Comparison of ENCODE assay signal across 23 cellular contexts in the genomic region with DNA sequence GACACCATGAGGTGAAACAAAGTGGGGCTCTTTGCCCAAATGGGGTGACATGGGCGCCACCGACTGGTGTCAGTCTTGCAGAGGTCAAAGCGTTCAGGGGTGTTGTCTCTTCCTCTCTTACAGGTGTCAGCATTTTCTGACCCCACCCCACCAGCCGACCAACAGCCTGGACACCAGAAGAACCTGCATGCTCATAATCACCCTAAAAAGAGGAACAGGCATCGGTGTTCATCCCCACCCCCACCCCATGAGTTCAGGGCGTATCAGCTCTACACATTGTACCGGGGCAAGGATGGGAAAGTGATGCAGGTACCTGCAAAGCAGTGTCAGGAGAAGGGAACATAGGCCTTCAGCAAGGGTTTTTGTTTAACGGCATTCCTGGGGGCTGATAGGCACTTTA. TPM values are rescaled to one million over a fixed set of nuclear protein-coding genes. Genes with fewer than 3 reads are reported as not detected.
DNase-seq lines count a peak whose midpoint lies in the region; ATAC-seq, FAIRE-seq and TF ChIP-seq lines count a peak whose summit lies in the region.
"Had no signal": no experiment of that assay in that cellular context is flagged by ENCODE, and none has a peak within 500 bp of the region (broad histone marks: within the 10 kb centered on the region; RNA-seq: fewer than 3 reads in every experiment).

No MANE protein-coding gene starts in this region.

- intact Hi-C loops in MCF 10A (cut with micrococcal nuclease), result no loop called here
- intact Hi-C loops in breast epithelium (cut with DNase I; ENCODE audit: low total_unique reads), result no loop called here
- intact Hi-C loops in OCI-LY7 (cut with micrococcal nuclease; ENCODE audit: unreplicated experiment), result no loop called here

- ATAC-seq in stimulated activated naive B cell treated with anti-CD40 and anti-IgM and Interleukin-4, amounts not matched to agents 10 μg/mL and 1 μg/mL and 100 μg/mL, for 72 hours (replicated peaks), result no peak
- ATAC-seq: GM23338, HCT116 had no signal

- H3K27me3 Mint-ChIP-seq in MCF 10A (ENCODE audit: insufficient read depth, unreplicated experiment), result no peaks in the 10 kb centered on the region
- H3K27me3 Mint-ChIP-seq in stimulated activated naive B cell treated with anti-CD40 and anti-IgM and Interleukin-4, amounts not matched to agents 10 μg/mL and 1 μg/mL and 100 μg/mL, for 72 hours, result no peaks in the 10 kb centered on the region
- H3K27me3 Mint-ChIP-seq: B cell; CD4-positive, CD25-positive, alpha-beta regulatory T cell; CD8-positive, alpha-beta memory T cell had no signal

- H3K27me3 ChIP-seq in breast epithelium, result no peaks in the 10 kb centered on the region
- H3K27me3 ChIP-seq in bronchial epithelial cell (ENCODE audit: control insufficient read depth, insufficient read depth, low read length), result no peaks in the 10 kb centered on the region
- H3K27me3 ChIP-seq: BLaER1 treated with 17β-estradiol and CSF1 and Interleukin-3, amounts not matched to agents 10 nM and 100 nM had no signal

- no peak overlapping the region for H3K27ac ChIP-seq in breast epithelium
- no peak overlapping the region for H3K27ac ChIP-seq in OCI-LY7 (ENCODE audit: low read depth, low read length, poor library complexity, severe bottlenecking)
- H3K27ac ChIP-seq: BLaER1 treated with 17β-estradiol and CSF1 and Interleukin-3, amounts not matched to agents 10 nM and 100 nM; HL-60 had no signal

- H3K4me1 Mint-ChIP-seq in MCF 10A (ENCODE audit: insufficient read depth, unreplicated experiment), result no peaks in the 10 kb centered on the region
- peaks cover 3 to 5% of the 10 kb centered on the region in 2 donors for H3K4me1 Mint-ChIP-seq in stimulated activated naive B cell treated with anti-CD40 and anti-IgM and Interleukin-4, amounts not matched to agents 10 μg/mL and 1 μg/mL and 100 μg/mL, for 72 hours
- H3K4me1 Mint-ChIP-seq: B cell; CD4-positive, CD25-positive, alpha-beta regulatory T cell; CD8-positive, alpha-beta memory T cell had no signal

- TF ChIP-seq POLR2A in breast epithelium (IDR thresholded peaks at IDR 0.05), result no peak

- no peaks in the 10 kb centered on the region for H3K36me3 ChIP-seq in breast epithelium
- H3K36me3 ChIP-seq in OCI-LY7 (ENCODE audit: insufficient read depth, low read length), result no peaks in the 10 kb centered on the region
- no peaks in the 10 kb centered on the region for H3K36me3 ChIP-seq in bronchial epithelial cell (ENCODE audit: control insufficient read depth, insufficient read depth, low read length)

- H3K9me3 ChIP-seq in breast epithelium (no peaks in the 10 kb centered on the region), OCI-LY7 (ENCODE audit: low read length) (no peaks in the 10 kb centered on the region)
- H3K9me3 ChIP-seq: BLaER1 treated with 17β-estradiol and CSF1 and Interleukin-3, amounts not matched to agents 10 nM and 100 nM had no signal

- H2AFZ ChIP-seq in OCI-LY7 (ENCODE audit: low read length), result no peak overlapping the region
- H2AFZ ChIP-seq: GM23338 had no signal

- no peaks in the 10 kb centered on the region for H3K79me2 ChIP-seq in OCI-LY7 (ENCODE audit: insufficient read depth, low read depth, low read length)

- peak; percentile 52 for FAIRE-seq in bronchial epithelial cell (lab: Jason Lieb, UNC)
- FAIRE-seq: GM12892, GM18507 had no signal

- no peak overlapping the region for H3K4me3 Mint-ChIP-seq in MCF 10A (ENCODE audit: unreplicated experiment)
- no peak overlapping the region for H3K4me3 Mint-ChIP-seq in stimulated activated naive B cell treated with anti-CD40 and anti-IgM and Interleukin-4, amounts not matched to agents 10 μg/mL and 1 μg/mL and 100 μg/mL, for 72 hours
- H3K4me3 Mint-ChIP-seq: B cell; CD4-positive, CD25-positive, alpha-beta regulatory T cell; CD8-positive, alpha-beta memory T cell; GM23338; HFFc6 had no signal

- BruUV-seq in MCF 10A (replicated peaks; lab: Mats Ljungman, UMichigan) (no TSS peak), OCI-LY7 (replicated peaks; lab: Mats Ljungman, UMichigan) (no TSS peak)

- H3K9me3 Mint-ChIP-seq in MCF 10A (ENCODE audit: unreplicated experiment), result no peaks in the 10 kb centered on the region
- no peaks in the 10 kb centered on the region for H3K9me3 Mint-ChIP-seq in stimulated activated naive B cell treated with anti-CD40 and anti-IgM and Interleukin-4, amounts not matched to agents 10 μg/mL and 1 μg/mL and 100 μg/mL, for 72 hours
- H3K9me3 Mint-ChIP-seq: CD4-positive, CD25-positive, alpha-beta regulatory T cell; CD8-positive, alpha-beta memory T cell; GM23338; HFFc6 had no signal

- peak overlapping the region; percentile 18 for H3K27ac Mint-ChIP-seq in MCF 10A (ENCODE audit: low read depth, unreplicated experiment)
- peak overlapping the region; percentile 54 for H3K27ac Mint-ChIP-seq in stimulated activated naive B cell treated with anti-CD40 and anti-IgM and Interleukin-4, amounts not matched to agents 10 μg/mL and 1 μg/mL and 100 μg/mL, for 72 hours
- H3K27ac Mint-ChIP-seq: B cell; CD8-positive, alpha-beta memory T cell; GM23338; HFFc6 had no signal

- no peaks in the 10 kb centered on the region for H3K9me2 ChIP-seq in OCI-LY7 (ENCODE audit: insufficient read depth, low read length)

- H3K4me1 ChIP-seq in breast epithelium, result no peaks in the 10 kb centered on the region
- H3K4me1 ChIP-seq in OCI-LY7 (ENCODE audit: insufficient read depth, low read length, poor library complexity, severe bottlenecking), result no peaks in the 10 kb centered on the region
- H3K4me1 ChIP-seq: BLaER1 treated with 17β-estradiol and CSF1 and Interleukin-3, amounts not matched to agents 10 nM and 100 nM had no signal

- H4K20me1 ChIP-seq in OCI-LY7 (ENCODE audit: insufficient read depth, low read length), result no peaks in the 10 kb centered on the region
- H4K20me1 ChIP-seq: BLaER1 treated with 17β-estradiol and CSF1 and Interleukin-3, amounts not matched to agents 10 nM and 100 nM had no signal

- POLR2A ChIA-PET in MCF 10A (lab: Yijun Ruan, JAX) (no interaction called here), OCI-LY7 (lab: Charles Lee) (interaction anchor here (0.6 to 0.9 kb wide), 3 partner anchors 8 to 1091 kb away, joined by 4 read pairs; no protein-coding TSS in a partner anchor)

- CTCF ChIA-PET in MCF 10A (lab: Yijun Ruan, JAX), result interaction anchor here (0.6 to 0.8 kb wide), 3 partner anchors 13 to 474 kb away, joined by 3 read pairs; no protein-coding TSS in a partner anchor
- CTCF ChIA-PET in OCI-LY7 (lab: Charles Lee; ENCODE audit: unreplicated experiment), result no interaction called here

- no peaks in the 10 kb centered on the region for H3K36me3 Mint-ChIP-seq in MCF 10A (ENCODE audit: insufficient read depth, unreplicated experiment)
- peaks cover 19 to 29% of the 10 kb centered on the region in 2 donors for H3K36me3 Mint-ChIP-seq in stimulated activated naive B cell treated with anti-CD40 and anti-IgM and Interleukin-4, amounts not matched to agents 10 μg/mL and 1 μg/mL and 100 μg/mL, for 72 hours

- no peak overlapping the region for H3K4me3 ChIP-seq in breast epithelium
- H3K4me3 ChIP-seq in OCI-LY7 (ENCODE audit: low read depth, low read length, poor library complexity, severe bottlenecking), result no peak overlapping the region
- H3K4me3 ChIP-seq in bronchial epithelial cell (ENCODE audit: low read depth, low read length), result no peak overlapping the region
- H3K4me3 ChIP-seq: BLaER1 treated with 17β-estradiol and CSF1 and Interleukin-3, amounts not matched to agents 10 nM and 100 nM; GM23338 had no signal

- no peak overlapping the region for H3K4me2 ChIP-seq in OCI-LY7 (ENCODE audit: low read length)
- H3K4me2 ChIP-seq: BLaER1 treated with 17β-estradiol and CSF1 and Interleukin-3, amounts not matched to agents 10 nM and 100 nM; GM23338 had no signal

- DNase-seq in MCF 10A (ENCODE audit: unreplicated experiment) (no peak), breast epithelium (ENCODE audit: low spot score in 2 of 2) (no peak), OCI-LY7 (ENCODE audit: low spot score) (no peak), bronchial epithelial cell (ENCODE audit: low read depth) (no peak), globus pallidus (ENCODE audit: low spot score) (no peak), dermis blood vessel endothelial cell (no peak)
- DNase-seq in stimulated activated naive B cell treated with anti-CD40 and anti-IgM and Interleukin-4, amounts not matched to agents 10 μg/mL and 1 μg/mL and 100 μg/mL, for 72 hours, result no peak
- DNase-seq: CD4-positive, CD25-positive, alpha-beta regulatory T cell; CD8-positive, alpha-beta memory T cell; COR-L47; DMS 273 treated with DMSO at 0.1 percent for 48 hours; DMS53; DND-41; EL; H7; HFFc6 had no signal

- TF ChIP-seq CTCF in MCF 10A (IDR thresholded peaks at IDR 0.05; ENCODE audit: unreplicated experiment) (no peak), breast epithelium (IDR thresholded peaks at IDR 0.05) (no peak), OCI-LY7 (conservative IDR thresholded peaks at IDR 0.05; ENCODE audit: low read length) (0 out of 2 replicates have a peak, but pooled peaks have one; percentile 15), bronchial epithelial cell (IDR thresholded peaks at IDR 0.05; ENCODE audit: insufficient read depth, low read length, severe bottlenecking) (no peak)

RNA-seq across cellular contexts. Expression of a gene that starts 14.8 kb away (rescaled TPM):
- total RNA-seq in MCF 10A (2022) (41.1 and 43.8 TPM in 2 replicates), breast epithelium (10 to 100 TPM; 20.3 to 27.4 (median 23.2) TPM), OCI-LY7 (2022) (37.8 and 40.6 TPM in 2 replicates), bronchial epithelial cell (9.7 and 14.6 TPM in 2 replicates), dermis blood vessel endothelial cell (16.0 and 20.6 TPM in 2 replicates)
- total RNA-seq in OCI-LY7 (2014; rRNA removed; shearing (Covaris generic)), result 16.0 and 17.7 TPM in 2 replicates
